In genomic region chr1:57887973-57888491, GRCh38 we compare ENCODE assay signal across 19 cellular contexts.
A peak's percentile ranks its signal among the peaks of the same experiment; 100 is the strongest.
DNase-seq lines count a peak whose midpoint lies in the region; FAIRE-seq and TF ChIP-seq lines count a peak whose summit lies in the region.
"Had no signal": no experiment of that assay in that cellular context is flagged by ENCODE, and none has a peak within 500 bp of the region (broad histone marks: within the 10 kb centered on the region; RNA-seq: fewer than 3 reads in every experiment).

No MANE protein-coding gene starts in this region.

- TF ChIP-seq CTCF in astrocyte (IDR thresholded peaks at IDR 0.05; ENCODE audit: insufficient read depth, low read depth, low read length), result no peak

- peaks cover 3% of the 10 kb centered on the region for H3K4me1 ChIP-seq in astrocyte (ENCODE audit: insufficient read depth, low read length)

- H3K27ac Mint-ChIP-seq in astrocyte (ENCODE audit: unreplicated experiment), result no peak overlapping the region
- H3K27ac Mint-ChIP-seq: CD4-positive, alpha-beta T cell had no signal

- no peak overlapping the region for H2AFZ ChIP-seq in astrocyte (ENCODE audit: low read depth, low read length)

- H3K9me3 Mint-ChIP-seq in astrocyte (ENCODE audit: unreplicated experiment), result no peaks in the 10 kb centered on the region
- H3K9me3 Mint-ChIP-seq: CD4-positive, alpha-beta T cell had no signal

- no peak overlapping the region for H3K9ac ChIP-seq in astrocyte (ENCODE audit: low read length)
- H3K9ac ChIP-seq: BLaER1 treated with 17β-estradiol and CSF1 and Interleukin-3, amounts not matched to agents 10 nM and 100 nM had no signal

- no peak overlapping the region for H3K4me3 Mint-ChIP-seq in astrocyte (ENCODE audit: unreplicated experiment)
- H3K4me3 Mint-ChIP-seq: CD4-positive, alpha-beta T cell had no signal

- DNase-seq in NCI-H146 (lab: John Stamatoyannopoulos, UW), result peak; percentile 3
- DNase-seq in NCI-H146 treated with DMSO at 0.1 percent for 48 hours (lab: John Stamatoyannopoulos, UW; ENCODE audit: unreplicated experiment), result no peak
- DNase-seq in astrocyte (ENCODE audit: low read depth), result peak; percentile 49
- DNase-seq in kidney tubule cell (ENCODE audit: low spot score), result peak; percentile 55
- no peak for DNase-seq in 8988T
- no peak for DNase-seq in activated naive CD4-positive, alpha-beta T cell treated with Interleukin-2 at 50 U/mL for 16 hours
- no peak for DNase-seq in NOMO-1 treated with DMSO at 0.1 percent for 48 hours (lab: John Stamatoyannopoulos, UW; ENCODE audit: unreplicated experiment)
- DNase-seq in C1 segment of cervical spinal cord (lab: John Stamatoyannopoulos, UW), result no peak
- DNase-seq: ACHN; CD4-positive, alpha-beta T cell; DMS153; DMS79 treated with DMSO at 0.1 percent for 48 hours; GF-D8; HCEC 1CT had no signal

- no peaks in the 10 kb centered on the region for H3K36me3 Mint-ChIP-seq in astrocyte (ENCODE audit: low read depth, unreplicated experiment)

- no peaks in the 10 kb centered on the region for H4K20me1 ChIP-seq in astrocyte (ENCODE audit: insufficient read depth, low read length)
- H4K20me1 ChIP-seq: BLaER1 treated with 17β-estradiol and CSF1 and Interleukin-3, amounts not matched to agents 10 nM and 100 nM had no signal

- no peaks in the 10 kb centered on the region for H3K9me3 ChIP-seq in astrocyte (ENCODE audit: insufficient read depth, low read depth, low read length)
- H3K9me3 ChIP-seq: BLaER1 treated with 17β-estradiol and CSF1 and Interleukin-3, amounts not matched to agents 10 nM and 100 nM had no signal

- FAIRE-seq in astrocyte (lab: Jason Lieb, UNC), result no peak
- FAIRE-seq: D721Med, K562 had no signal

- no peak overlapping the region for H3K27ac ChIP-seq in astrocyte (ENCODE audit: low read depth, low read length)
- H3K27ac ChIP-seq: 22Rv1; BLaER1 treated with 17β-estradiol and CSF1 and Interleukin-3, amounts not matched to agents 10 nM and 100 nM; HL-60 had no signal

- peak overlapping the region; percentile 39 for H3K4me2 ChIP-seq in astrocyte (ENCODE audit: low read length)
- H3K4me2 ChIP-seq: BLaER1 treated with 17β-estradiol and CSF1 and Interleukin-3, amounts not matched to agents 10 nM and 100 nM had no signal

- no peaks in the 10 kb centered on the region for H3K27me3 ChIP-seq in astrocyte (ENCODE audit: insufficient read depth, low read length)
- H3K27me3 ChIP-seq: BLaER1 treated with 17β-estradiol and CSF1 and Interleukin-3, amounts not matched to agents 10 nM and 100 nM had no signal

- peaks cover 19% of the 10 kb centered on the region for H3K4me1 Mint-ChIP-seq in astrocyte (ENCODE audit: low read depth, unreplicated experiment)

- H3K27me3 Mint-ChIP-seq in astrocyte (ENCODE audit: low read depth, unreplicated experiment), result peaks cover 2% of the 10 kb centered on the region

- no peaks in the 10 kb centered on the region for H3K79me2 ChIP-seq in astrocyte (ENCODE audit: insufficient read depth, low read length)

- H3K36me3 ChIP-seq in astrocyte (ENCODE audit: insufficient read depth, low read length), result no peaks in the 10 kb centered on the region
- H3K36me3 ChIP-seq: BLaER1 treated with 17β-estradiol and CSF1 and Interleukin-3, amounts not matched to agents 10 nM and 100 nM had no signal

- no peak overlapping the region for H3K4me3 ChIP-seq in astrocyte (ENCODE audit: insufficient read depth, low read depth, low read length)
- H3K4me3 ChIP-seq: BLaER1 treated with 17β-estradiol and CSF1 and Interleukin-3, amounts not matched to agents 10 nM and 100 nM; K562 had no signal

Comparison
In these comparisons a context has a peak if more than half of its experiments do, and no peak if none do; other contexts are left out.
1. DNase-seq: peak in NCI-H146 (single experiment), astrocyte (single experiment) and kidney tubule cell (single experiment); none in NCI-H146 treated with DMSO at 0.1 percent for 48 hours (single experiment), 8988T (single experiment), activated naive CD4-positive, alpha-beta T cell treated with Interleukin-2 at 50 U/mL for 16 hours (single experiment), NOMO-1 treated with DMSO at 0.1 percent for 48 hours (single experiment) and C1 segment of cervical spinal cord (0 of 14).